Comparison of ENCODE assay signal across 8 cellular contexts in the genomic region with DNA sequence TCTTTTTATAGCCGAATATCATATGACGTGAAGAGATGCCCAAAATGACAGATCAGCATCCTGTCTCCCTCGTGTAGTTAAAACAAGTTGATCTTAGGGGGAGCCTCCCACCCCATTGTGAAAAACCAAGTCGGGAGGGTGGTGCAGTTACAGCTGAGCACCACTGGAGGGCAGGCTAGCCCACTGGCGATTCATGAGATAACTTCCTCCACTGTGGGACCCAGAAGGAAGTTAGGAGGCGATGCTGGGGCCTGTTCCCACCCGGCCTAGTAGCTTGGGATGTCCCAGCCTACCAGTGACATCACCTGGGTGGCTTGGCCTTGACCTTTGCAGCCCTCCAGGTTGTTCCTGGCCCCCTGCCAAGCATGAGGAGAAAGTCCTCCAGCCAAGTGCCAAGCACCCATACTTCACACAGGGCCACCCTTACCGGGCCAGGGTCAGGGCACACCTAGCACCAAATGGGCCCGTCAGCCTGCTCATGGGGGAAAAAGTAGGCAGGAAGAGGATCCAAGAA. TPM values are rescaled to one million over a fixed set of nuclear protein-coding genes. Genes with fewer than 3 reads are reported as not detected.
A peak's percentile ranks its signal among the peaks of the same experiment; 100 is the strongest.
DNase-seq lines count a peak whose midpoint lies in the region; ATAC-seq and TF ChIP-seq lines count a peak whose summit lies in the region.

No MANE protein-coding gene starts in this region.

- TF ChIP-seq POLR2A in esophagus muscularis mucosa (IDR thresholded peaks at IDR 0.05; ENCODE audit: low read depth): no peak

- DNase-seq in ELF-1 (ENCODE audit: low read depth, low spot score) (peak; percentile 79), activated T-cell treated with anti-CD3 and anti-CD28 coated beads for 24 hours (ENCODE audit: low read depth) (peak; percentile 66), esophagus muscularis mucosa (ENCODE audit: extremely low spot score) (peak; percentile 96)
- peak; percentile 52 to 86 (median 80) for DNase-seq in naive thymus-derived CD4-positive, alpha-beta T cell
- DNase-seq in stimulated activated naive B cell treated with anti-CD40 and anti-IgM and Interleukin-4, amounts not matched to agents 10 μg/mL and 1 μg/mL and 100 μg/mL, for 72 hours: peak; percentile 59

- no peak overlapping the region for H3K9ac ChIP-seq in OCI-LY3 (ENCODE audit: low read length)

- intact Hi-C loops in esophagus muscularis mucosa (cut with DNase I): loop anchor here (2.0 kb wide), 1 partner anchor 84 kb away; no protein-coding TSS in a partner anchor
- intact Hi-C loops in naive thymus-derived CD4-positive, alpha-beta T cell (cut with micrococcal nuclease): loop anchor here (1.0 to 10.0 kb wide), 10 partner anchors 8 to 333 kb away; partner anchors contain the start of genes CPNE2 (in 1 of the 2), PLLP (in 1 of the 2), PSME3IP1 (in 1 of the 2) and RSPRY1 (in 1 of the 2)

- H3K27ac ChIP-seq in OCI-LY3 (ENCODE audit: low read length): no peak overlapping the region
- H3K27ac ChIP-seq in esophagus muscularis mucosa (replicated peaks in 1 of 4): no peak overlapping the region
- H3K27ac ChIP-seq in naive thymus-derived CD4-positive, alpha-beta T cell (ENCODE audit: low read depth, low read length): peak overlapping the region; percentile 72

- H3K79me2 ChIP-seq in OCI-LY3 (ENCODE audit: low read length): no peaks in the 10 kb centered on the region

- H3K4me1 ChIP-seq in OCI-LY3 (ENCODE audit: low read length) (peaks cover 7% of the 10 kb centered on the region; the same call in 1 of the 2 replicates), esophagus muscularis mucosa (peaks cover 0 to 11% (median 6%) of the 10 kb centered on the region in 4 donors)
- H3K4me1 ChIP-seq in naive thymus-derived CD4-positive, alpha-beta T cell (ENCODE audit: control insufficient read depth in 2 of 2, insufficient read depth in 2 of 2, low read length in 2 of 2): peaks cover 11% of the 10 kb centered on the region in 2 donors

- no peak for TF ChIP-seq EP300 in esophagus muscularis mucosa (IDR thresholded peaks at IDR 0.05)

- peak overlapping the region in 2 of 10 donors; percentile 3 to 37 for H3K4me3 Mint-ChIP-seq in naive thymus-derived CD4-positive, alpha-beta T cell
- H3K4me3 Mint-ChIP-seq in stimulated activated naive B cell treated with anti-CD40 and anti-IgM and Interleukin-4, amounts not matched to agents 10 μg/mL and 1 μg/mL and 100 μg/mL, for 72 hours: peak overlapping the region; percentile 4 to 32

- H3K27me3 Mint-ChIP-seq in naive thymus-derived CD4-positive, alpha-beta T cell: no peaks in the 10 kb centered on the region
- H3K27me3 Mint-ChIP-seq in stimulated activated naive B cell treated with anti-CD40 and anti-IgM and Interleukin-4, amounts not matched to agents 10 μg/mL and 1 μg/mL and 100 μg/mL, for 72 hours: no peaks in the 10 kb centered on the region

- H3K4me1 Mint-ChIP-seq in naive thymus-derived CD4-positive, alpha-beta T cell: peaks cover 6 to 16% (median 14%) of the 10 kb centered on the region in 7 donors
- H3K4me1 Mint-ChIP-seq in stimulated activated naive B cell treated with anti-CD40 and anti-IgM and Interleukin-4, amounts not matched to agents 10 μg/mL and 1 μg/mL and 100 μg/mL, for 72 hours: peaks cover 11 to 21% of the 10 kb centered on the region in 2 donors

- 1% methylated on average over 6 of the region's 9 CpGs for WGBS in esophagus muscularis mucosa

- H3K9me3 Mint-ChIP-seq in naive thymus-derived CD4-positive, alpha-beta T cell: peaks cover 0 to 6% (median 0%) of the 10 kb centered on the region in 11 donors
- no peaks in the 10 kb centered on the region for H3K9me3 Mint-ChIP-seq in stimulated activated naive B cell treated with anti-CD40 and anti-IgM and Interleukin-4, amounts not matched to agents 10 μg/mL and 1 μg/mL and 100 μg/mL, for 72 hours

- H4K20me1 ChIP-seq in OCI-LY3 (ENCODE audit: insufficient read depth, low read length): no peaks in the 10 kb centered on the region

- peak overlapping the region; percentile 66; the same call in 1 of the 2 replicates for H2AFZ ChIP-seq in OCI-LY3 (ENCODE audit: low read depth, low read length)

- peak; percentile 62 for ATAC-seq in HG03175 (IDR thresholded peaks at IDR 0.05; ENCODE audit: unreplicated experiment)
- ATAC-seq in naive thymus-derived CD4-positive, alpha-beta T cell: peak; percentile 98
- ATAC-seq in stimulated activated naive B cell treated with anti-CD40 and anti-IgM and Interleukin-4, amounts not matched to agents 10 μg/mL and 1 μg/mL and 100 μg/mL, for 72 hours (replicated peaks): peak; percentile 72 to 79
- ATAC-seq in GM19463 (IDR thresholded peaks at IDR 0.05; ENCODE audit: unreplicated experiment): no peak

- CTCF ChIA-PET in naive thymus-derived CD4-positive, alpha-beta T cell (lab: Charles Lee): interaction anchor here (1.0 to 3.5 kb wide), 15 partner anchors 9 to 292 kb away, joined by 3 to 36 read pairs (median 3); partner anchors contain the start of genes CPNE2 and NLRC5

- no peak overlapping the region for H3K4me3 ChIP-seq in OCI-LY3 (ENCODE audit: low read length)
- no peak overlapping the region for H3K4me3 ChIP-seq in esophagus muscularis mucosa
- H3K4me3 ChIP-seq in naive thymus-derived CD4-positive, alpha-beta T cell (ENCODE audit: low read length): no peak overlapping the region

- POLR2A ChIA-PET in naive thymus-derived CD4-positive, alpha-beta T cell (lab: Charles Lee): interaction anchor here (0.6 to 2.3 kb wide), 7 partner anchors 9 to 120 kb away, joined by 3 to 14 read pairs (median 4); partner anchors contain the start of genes CPNE2 and NLRC5

- TF ChIP-seq CTCF in OCI-LY3 (IDR thresholded peaks at IDR 0.05; ENCODE audit: low read depth, low read length) (peak; percentile 93), esophagus muscularis mucosa (IDR thresholded peaks at IDR 0.05) (peak; percentile 91 to 100 (median 95))

- H3K27me3 ChIP-seq in OCI-LY3 (ENCODE audit: low read depth, low read length) (no peaks in the 10 kb centered on the region), esophagus muscularis mucosa (no peaks in the 10 kb centered on the region)
- H3K27me3 ChIP-seq in naive thymus-derived CD4-positive, alpha-beta T cell (ENCODE audit: control insufficient read depth in 2 of 2, insufficient read depth in 2 of 2, low read length in 2 of 2): no peaks in the 10 kb centered on the region

- H3K27ac Mint-ChIP-seq in naive thymus-derived CD4-positive, alpha-beta T cell: peak overlapping the region; percentile 19 to 97 (median 90)
- peak overlapping the region; percentile 61 for H3K27ac Mint-ChIP-seq in stimulated activated naive B cell treated with anti-CD40 and anti-IgM and Interleukin-4, amounts not matched to agents 10 μg/mL and 1 μg/mL and 100 μg/mL, for 72 hours

- H3K4me2 ChIP-seq in OCI-LY3 (ENCODE audit: low read length): peak overlapping the region; percentile 15; the same call in 1 of the 2 replicates

- peaks cover 0 to 14% (median 3%) of the 10 kb centered on the region in 5 donors for H3K36me3 Mint-ChIP-seq in naive thymus-derived CD4-positive, alpha-beta T cell
- H3K36me3 Mint-ChIP-seq in stimulated activated naive B cell treated with anti-CD40 and anti-IgM and Interleukin-4, amounts not matched to agents 10 μg/mL and 1 μg/mL and 100 μg/mL, for 72 hours: peaks cover 25 to 26% of the 10 kb centered on the region in 2 donors

- H3K36me3 ChIP-seq in OCI-LY3 (replicated peaks; ENCODE audit: low read depth, low read length) (no peaks in the 10 kb centered on the region), esophagus muscularis mucosa (peaks cover 0 to 19% (median 8%) of the 10 kb centered on the region in 4 donors)
- H3K36me3 ChIP-seq in naive thymus-derived CD4-positive, alpha-beta T cell (ENCODE audit: control insufficient read depth in 2 of 3, insufficient read depth in 3 of 3, low read length in 3 of 3): peaks cover 11 to 42% (median 13%) of the 10 kb centered on the region in 3 experiments

- no peaks in the 10 kb centered on the region for H3K9me3 ChIP-seq in OCI-LY3 (ENCODE audit: insufficient read depth, low read length)
- no peaks in the 10 kb centered on the region for H3K9me3 ChIP-seq in esophagus muscularis mucosa
- no peaks in the 10 kb centered on the region for H3K9me3 ChIP-seq in naive thymus-derived CD4-positive, alpha-beta T cell (ENCODE audit: control insufficient read depth in 2 of 3, low read length in 3 of 3)

RNA-seq across cellular contexts. Expression of gene CPNE2, which starts 8.1 kb away (rescaled TPM):
- total RNA-seq in esophagus muscularis mucosa: 10 to 100 TPM; 21.6 to 43.0 (median 34.9) TPM
- total RNA-seq in naive thymus-derived CD4-positive, alpha-beta T cell: 10 to 100 TPM in 1 of 5 experiments, 1 to 10 TPM in 4; 1.1 to 11.7 (median 3.5) TPM
- 10 to 100 TPM in 1 of 2 donors, 1 to 10 TPM in 1; 6.8 to 12.6 TPM for polyA plus RNA-seq in naive thymus-derived CD4-positive, alpha-beta T cell
